In the genomic region with DNA sequence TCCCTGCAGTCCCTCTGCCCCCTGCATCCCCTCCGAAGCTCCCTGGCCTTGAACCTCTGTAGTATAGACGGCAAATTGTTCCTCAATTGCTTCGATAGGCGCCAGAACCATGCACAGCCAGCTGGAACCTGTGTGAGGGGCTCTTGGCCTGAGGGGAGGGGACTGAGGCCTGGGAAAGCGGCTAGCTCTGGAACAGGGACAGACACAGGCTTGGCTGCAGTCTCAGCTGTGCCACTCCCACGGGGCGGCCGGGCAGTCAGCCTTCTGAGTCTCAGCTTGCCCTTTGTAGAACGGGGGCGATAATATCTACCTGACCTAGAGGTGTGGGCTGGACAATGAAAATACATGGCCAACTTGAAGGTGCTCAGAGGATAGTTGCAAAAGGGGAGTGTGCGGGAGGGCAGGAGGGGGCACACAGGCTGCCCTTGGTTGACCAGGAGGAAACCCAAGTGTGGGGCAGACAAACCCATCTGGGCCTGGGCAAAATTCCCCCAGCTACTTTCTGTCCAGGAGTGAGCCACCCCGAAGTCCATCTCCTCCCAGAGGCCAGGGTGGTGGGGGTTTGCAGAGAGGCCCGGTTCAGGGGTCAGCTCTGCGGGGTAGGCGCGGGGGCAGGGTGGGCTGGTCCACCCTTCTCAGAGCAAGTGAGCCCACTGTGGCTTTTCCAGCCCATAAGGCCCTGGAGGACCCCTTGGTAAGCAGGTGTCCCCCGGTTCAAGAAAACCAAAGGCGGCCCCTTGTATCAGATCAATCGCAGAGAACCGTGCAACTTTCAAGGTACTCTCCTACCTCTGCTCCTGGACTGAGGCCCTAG, we compare ENCODE assay signal across 22 cellular contexts. TPM values are rescaled to one million over a fixed set of nuclear protein-coding genes. Genes with fewer than 3 reads are reported as not detected.
A peak's percentile ranks its signal among the peaks of the same experiment; 100 is the strongest.
DNase-seq lines count a peak whose midpoint lies in the region; ATAC-seq, FAIRE-seq and TF ChIP-seq lines count a peak whose summit lies in the region.
"Had no signal": no experiment of that assay in that cellular context is flagged by ENCODE, and none has a peak within 500 bp of the region (broad histone marks: within the 10 kb centered on the region; RNA-seq: fewer than 3 reads in every experiment).

No MANE protein-coding gene starts in this region.

- WGBS in pancreas, 2 donors: 61 to 69% methylated on average over 20 of the region's 20 CpGs
- 61 to 72% methylated on average over 8 to 14 of the region's 20 CpGs for WGBS in thyroid gland, 2 donors

- DNase-seq in medulla oblongata (ENCODE audit: extremely low spot score) (peak; percentile 45), pancreas (peak in 3 of 6 donors; percentile 42 to 76 (median 66)), thyroid gland (peak; percentile 72 to 74), NCI-H748 (lab: John Stamatoyannopoulos, UW; ENCODE audit: unreplicated experiment) (no peak), NCI-H146 (lab: John Stamatoyannopoulos, UW) (no peak)
- DNase-seq: DMS 273 treated with DMSO at 0.1 percent for 48 hours; GF-D8; IMR-90; Kasumi-1; MM.1S; NCI-H1105; NCI-H1930; NCI-H526 treated with DMSO at 0.1 percent for 48 hours; NK-92 treated with Interleukin-12 subunit alpha and Interleukin-12 subunit beta, amount 100 ng/mL, for 24 hours had no signal

- H3K4me3 ChIP-seq in pancreas (no peak overlapping the region), thyroid gland (replicated peaks in 1 of 3) (no peak overlapping the region)

- peaks cover 0 to 2% (median 0%) of the 10 kb centered on the region in 3 donors for H3K4me1 ChIP-seq in pancreas
- H3K4me1 ChIP-seq in thyroid gland: peaks cover 78 to 96% of the 10 kb centered on the region in 2 donors

- TF ChIP-seq CTCF in pancreas (IDR thresholded peaks at IDR 0.05) (no peak), thyroid gland (IDR thresholded peaks at IDR 0.05) (no peak)

- no peaks in the 10 kb centered on the region for H3K36me3 ChIP-seq in KOPT-K1 (ENCODE audit: insufficient read depth, low read length)
- no peaks in the 10 kb centered on the region for H3K36me3 ChIP-seq in pancreas
- no peaks in the 10 kb centered on the region for H3K36me3 ChIP-seq in thyroid gland

- no peak for FAIRE-seq in pancreas (lab: Jason Lieb, UNC)
- FAIRE-seq: GM12892, H54 had no signal

- H3K27me3 ChIP-seq in pancreas: peaks cover 0 to 7% (median 0%) of the 10 kb centered on the region in 4 donors
- no peaks in the 10 kb centered on the region for H3K27me3 ChIP-seq in thyroid gland

- TF ChIP-seq POLR2A in thyroid gland (IDR thresholded peaks at IDR 0.05): peak in 1 of 2 donors; percentile 37

- H3K9me3 ChIP-seq in KOPT-K1 (ENCODE audit: insufficient read depth, low read length, poor library complexity, severe bottlenecking) (no peaks in the 10 kb centered on the region), pancreas (no peaks in the 10 kb centered on the region), thyroid gland (no peaks in the 10 kb centered on the region)

- peak; percentile 47 to 82 (median 75) for ATAC-seq in pancreas
- no peak for ATAC-seq in GM21737 (IDR thresholded peaks at IDR 0.05; ENCODE audit: unreplicated experiment)
- ATAC-seq in GM19023 (IDR thresholded peaks at IDR 0.05; ENCODE audit: unreplicated experiment): no peak

- H3K27ac ChIP-seq in KOPT-K1 (ENCODE audit: low read depth, low read length, poor library complexity, severe bottlenecking): peak overlapping the region; percentile 2
- no peak overlapping the region for H3K27ac ChIP-seq in pancreas
- peak overlapping the region; percentile 75 to 95 (median 92) for H3K27ac ChIP-seq in thyroid gland
- H3K27ac ChIP-seq: C4-2B had no signal

- intact Hi-C loops in pancreas (cut with DNase I) (no loop called here), thyroid gland (cut with DNase I) (no loop called here)

RNA-seq across cellular contexts. Expression of gene CRYGN, which starts 4.6 kb away (rescaled TPM):
- under 1 TPM in 2 of 6 donors, not detected in 4; 0.09 to 0.18 TPM for total RNA-seq in pancreas
- polyA plus RNA-seq in pancreas: under 1 TPM; 0.07 to 0.08 TPM
- 10 to 100 TPM; 16.4 to 45.5 (median 24.5) TPM for total RNA-seq in thyroid gland
- total RNA-seq: HT1080, IMR-90, RPMI7951 had no signal
- polyA plus RNA-seq: IMR-90 had no signal

RNA-seq across cellular contexts. Expression of gene WDR86, which starts 25.5 kb away (rescaled TPM):
- 1 to 10 TPM in 3 of 6 donors, under 1 TPM in 3; 0.28 to 1.7 (median 0.90) TPM for total RNA-seq in pancreas
- 1 to 10 TPM in 1 of 2 donors, under 1 TPM in 1; 0.99 to 1.7 TPM for polyA plus RNA-seq in pancreas
- total RNA-seq in thyroid gland: 100 to 1,000 TPM in 3 of 4 donors, 10 to 100 TPM in 1; 99.5 to 203 (median 142) TPM
- total RNA-seq: HT1080, IMR-90, RPMI7951 had no signal
- polyA plus RNA-seq: IMR-90 had no signal

Comparison
In these comparisons a context has a peak if more than half of its experiments do, and no peak if none do; other contexts are left out.
1. H3K27ac ChIP-seq: peak in KOPT-K1 (single experiment) and thyroid gland (3 of 3); none in pancreas (0 of 4).
2. DNase-seq: peak in medulla oblongata (single experiment) and thyroid gland (2 of 2); none in NCI-H748 (single experiment) and NCI-H146 (single experiment).
3. ATAC-seq: peak in pancreas (4 of 4); none in GM21737 (single experiment) and GM19023 (single experiment).
4. RNA of gene CRYGN, which starts 4.6 kb away (total RNA-seq): 16.4 to 45.5 TPM in thyroid gland; 0.09 to 0.18 TPM in pancreas; every median in the first group is over 10 times any median in the second.
5. RNA of gene WDR86, which starts 25.5 kb away (total RNA-seq): 99.5 to 203 TPM in thyroid gland; 0.28 to 1.7 TPM in pancreas; every median in the first group is over 10 times any median in the second.